ENCODE assay signal across 28 cellular contexts in genomic region chr3:135622657-135623056, GRCh38.
"Had no signal": no experiment of that assay in that cellular context is flagged by ENCODE, and none has a peak within 500 bp of the region (broad histone marks: within the 10 kb centered on the region; RNA-seq: fewer than 3 reads in every experiment).

No MANE protein-coding gene starts in this region.

- H3K9me3 ChIP-seq: adrenal gland, body of pancreas, colonic mucosa, esophagus squamous epithelium had no signal

- H3K4me3 ChIP-seq: adrenal gland, body of pancreas, colonic mucosa, esophagus squamous epithelium had no signal

- H3K4me1 Mint-ChIP-seq: activated CD4-positive, alpha-beta T cell treated with anti-CD3 and anti-CD28 coated beads for 36 hours; activated CD4-positive, alpha-beta T cell treated with anti-CD3 and anti-CD28 coated beads, Interleukin-2, amount 10 ng/mL, durations not matched to agents 24 days and 14 days; activated CD8-positive, alpha-beta memory T cell treated with anti-CD3 and anti-CD28 coated beads, Interleukin-2, amount 10 ng/mL, durations not matched to agents 7 days and 5 days; activated naive CD4-positive, alpha-beta T cell treated with anti-CD3 and anti-CD28 coated beads, Interleukin-2, amount 50 U/mL, for 24 hours; activated naive CD8-positive, alpha-beta T cell treated with anti-CD3 and anti-CD28 coated beads for 36 hours; activated naive CD8-positive, alpha-beta T cell treated with anti-CD3 and anti-CD28 coated beads, Interleukin-2, amount 50 U/mL, for 24 hours had no signal

- H3K27ac Mint-ChIP-seq: activated CD4-positive, alpha-beta memory T cell treated with anti-CD3 and anti-CD28 coated beads for 36 hours; activated CD4-positive, alpha-beta T cell treated with anti-CD3 and anti-CD28 coated beads for 36 hours; activated CD4-positive, alpha-beta T cell treated with anti-CD3 and anti-CD28 coated beads, Interleukin-2, amount 10 ng/mL, durations not matched to agents 24 days and 14 days; activated CD8-positive, alpha-beta memory T cell treated with anti-CD3 and anti-CD28 coated beads, Interleukin-2, amount 10 ng/mL, durations not matched to agents 7 days and 5 days; activated CD8-positive, alpha-beta T cell treated with anti-CD3 and anti-CD28 coated beads, Interleukin-2, amount 10 ng/mL, durations not matched to agents 7 days and 5 days; activated naive CD4-positive, alpha-beta T cell treated with anti-CD3 and anti-CD28 coated beads for 36 hours; activated naive CD4-positive, alpha-beta T cell treated with anti-CD3 and anti-CD28 coated beads, Interleukin-2, amount 50 U/mL, for 24 hours; activated naive CD8-positive, alpha-beta T cell treated with anti-CD3 and anti-CD28 coated beads for 36 hours; activated naive CD8-positive, alpha-beta T cell treated with anti-CD3 and anti-CD28 coated beads, Interleukin-2, amount 50 U/mL, for 24 hours; activated T-helper 1 cell treated with anti-CD3 and anti-CD28 coated beads, Interleukin-12 subunit alpha, Interleukin-12 subunit beta, Interleukin-2, Interleukin-4 antibody, amounts not matched to agents 30 ng/mL and 10 ng/mL and 1 ng/mL, durations not matched to agents 14 hours and 24 hours and 36 hours; activated T-helper 2 cell treated with anti-CD3 and anti-CD28 coated beads, Interferon-gamma antibody, Interleukin-2, Interleukin-4, amounts not matched to agents 10 μg/mL and 5 μg/mL and 100 μg/mL, durations not matched to agents 14 hours and 24 hours and 36 hours had no signal

- H3K4me3 Mint-ChIP-seq: activated CD4-positive, alpha-beta memory T cell treated with anti-CD3 and anti-CD28 coated beads for 36 hours; activated CD4-positive, alpha-beta T cell treated with anti-CD3 and anti-CD28 coated beads for 36 hours; activated CD4-positive, alpha-beta T cell treated with anti-CD3 and anti-CD28 coated beads, Interleukin-2, amount 10 ng/mL, durations not matched to agents 24 days and 14 days; activated CD8-positive, alpha-beta memory T cell treated with anti-CD3 and anti-CD28 coated beads, Interleukin-2, amount 10 ng/mL, durations not matched to agents 7 days and 5 days; activated CD8-positive, alpha-beta T cell treated with anti-CD3 and anti-CD28 coated beads, Interleukin-2, amount 10 ng/mL, durations not matched to agents 7 days and 5 days; activated naive CD4-positive, alpha-beta T cell treated with anti-CD3 and anti-CD28 coated beads for 36 hours; activated naive CD4-positive, alpha-beta T cell treated with anti-CD3 and anti-CD28 coated beads, Interleukin-2, amount 50 U/mL, for 24 hours; activated naive CD8-positive, alpha-beta T cell treated with anti-CD3 and anti-CD28 coated beads for 36 hours; activated naive CD8-positive, alpha-beta T cell treated with anti-CD3 and anti-CD28 coated beads, Interleukin-2, amount 50 U/mL, for 24 hours; activated T-helper 1 cell treated with anti-CD3 and anti-CD28 coated beads, Interleukin-12 subunit alpha, Interleukin-12 subunit beta, Interleukin-2, Interleukin-4 antibody, amounts not matched to agents 30 ng/mL and 10 ng/mL and 1 ng/mL, durations not matched to agents 14 hours and 24 hours and 36 hours had no signal

- DNase-seq: activated CD4-positive, alpha-beta memory T cell treated with anti-CD3 and anti-CD28 coated beads for 36 hours; activated CD4-positive, alpha-beta T cell treated with anti-CD3 and anti-CD28 coated beads for 36 hours; activated CD4-positive, CD25-positive, alpha-beta regulatory T cell; activated CD4-positive, CD25-positive, alpha-beta regulatory T cell treated with anti-CD3 and anti-CD28 coated beads, Interleukin-2, amount 50 U/mL, for 72 hours; activated CD8-positive, alpha-beta memory T cell treated with anti-CD3 and anti-CD28 coated beads, Interleukin-2, amount 10 ng/mL, durations not matched to agents 7 days and 5 days; activated CD8-positive, alpha-beta memory T cell treated with anti-CD3 and anti-CD28 coated beads, Interleukin-2, amount 50 U/mL, for 4 hours; activated CD8-positive, alpha-beta T cell treated with anti-CD3 and anti-CD28 coated beads, Interleukin-2, amount 10 ng/mL, durations not matched to agents 7 days and 5 days; activated effector memory CD4-positive, alpha-beta T cell treated with anti-CD3 and anti-CD28 coated beads, Interleukin-2, amount 50 U/mL, for 16 hours; activated naive CD4-positive, alpha-beta T cell treated with anti-CD3 and anti-CD28 coated beads for 36 hours; activated naive CD8-positive, alpha-beta T cell treated with anti-CD3 and anti-CD28 coated beads for 36 hours; activated naive CD8-positive, alpha-beta T cell treated with anti-CD3 and anti-CD28 coated beads, Interleukin-2, amount 50 U/mL, for 24 hours; activated T-cell treated with anti-CD3 and anti-CD28 coated beads, Interleukin-2, amount 50 U/mL, for 1 hour; activated T-cell treated with anti-CD3 and anti-CD28 coated beads, Interleukin-2, amount 50 U/mL, for 48 hours; adrenal gland; amygdala; aorta; body of pancreas; caudate nucleus; colonic mucosa; effector CD8-positive, alpha-beta T cell; esophagus squamous epithelium; foreskin melanocyte; T-helper 2 cell had no signal

- H3K27ac ChIP-seq: adrenal gland, body of pancreas, colonic mucosa, epithelial cell of prostate, esophagus squamous epithelium had no signal

- H3K27me3 Mint-ChIP-seq: activated CD4-positive, alpha-beta memory T cell treated with anti-CD3 and anti-CD28 coated beads for 36 hours; activated CD4-positive, alpha-beta T cell treated with anti-CD3 and anti-CD28 coated beads for 36 hours; activated CD4-positive, alpha-beta T cell treated with anti-CD3 and anti-CD28 coated beads, Interleukin-2, amount 10 ng/mL, durations not matched to agents 24 days and 14 days; activated CD8-positive, alpha-beta memory T cell treated with anti-CD3 and anti-CD28 coated beads, Interleukin-2, amount 10 ng/mL, durations not matched to agents 7 days and 5 days; activated naive CD4-positive, alpha-beta T cell treated with anti-CD3 and anti-CD28 coated beads, Interleukin-2, amount 50 U/mL, for 24 hours; activated naive CD8-positive, alpha-beta T cell treated with anti-CD3 and anti-CD28 coated beads for 36 hours; activated naive CD8-positive, alpha-beta T cell treated with anti-CD3 and anti-CD28 coated beads, Interleukin-2, amount 50 U/mL, for 24 hours had no signal

- H3K9me3 Mint-ChIP-seq: activated CD4-positive, alpha-beta memory T cell treated with anti-CD3 and anti-CD28 coated beads for 36 hours; activated CD4-positive, alpha-beta T cell treated with anti-CD3 and anti-CD28 coated beads, Interleukin-2, amount 10 ng/mL, durations not matched to agents 24 days and 14 days; activated naive CD4-positive, alpha-beta T cell treated with anti-CD3 and anti-CD28 coated beads for 36 hours; activated naive CD4-positive, alpha-beta T cell treated with anti-CD3 and anti-CD28 coated beads, Interleukin-2, amount 50 U/mL, for 24 hours; activated naive CD8-positive, alpha-beta T cell treated with anti-CD3 and anti-CD28 coated beads for 36 hours; activated naive CD8-positive, alpha-beta T cell treated with anti-CD3 and anti-CD28 coated beads, Interleukin-2, amount 50 U/mL, for 24 hours; activated T-helper 1 cell treated with anti-CD3 and anti-CD28 coated beads, Interleukin-12 subunit alpha, Interleukin-12 subunit beta, Interleukin-2, Interleukin-4 antibody, amounts not matched to agents 30 ng/mL and 10 ng/mL and 1 ng/mL, durations not matched to agents 14 hours and 24 hours and 36 hours; activated T-helper 2 cell treated with anti-CD3 and anti-CD28 coated beads, Interferon-gamma antibody, Interleukin-2, Interleukin-4, amounts not matched to agents 10 μg/mL and 5 μg/mL and 100 μg/mL, durations not matched to agents 14 hours and 24 hours and 36 hours had no signal

- H3K4me1 ChIP-seq: adrenal gland, body of pancreas, colonic mucosa, esophagus squamous epithelium had no signal

- H3K36me3 Mint-ChIP-seq: activated CD4-positive, alpha-beta memory T cell treated with anti-CD3 and anti-CD28 coated beads for 36 hours; activated CD8-positive, alpha-beta memory T cell treated with anti-CD3 and anti-CD28 coated beads, Interleukin-2, amount 10 ng/mL, durations not matched to agents 7 days and 5 days; activated naive CD4-positive, alpha-beta T cell treated with anti-CD3 and anti-CD28 coated beads, Interleukin-2, amount 50 U/mL, for 24 hours; activated naive CD8-positive, alpha-beta T cell treated with anti-CD3 and anti-CD28 coated beads for 36 hours had no signal

- H3K27me3 ChIP-seq: adrenal gland, body of pancreas, colonic mucosa, esophagus squamous epithelium had no signal

- H3K36me3 ChIP-seq: adrenal gland, colonic mucosa, esophagus squamous epithelium had no signal

- ATAC-seq: activated CD4-positive, alpha-beta T cell treated with anti-CD3 and anti-CD28 coated beads for 36 hours; activated CD8-positive, alpha-beta memory T cell treated with anti-CD3 and anti-CD28 coated beads, Interleukin-2, amount 10 ng/mL, durations not matched to agents 7 days and 5 days; activated CD8-positive, alpha-beta T cell treated with anti-CD3 and anti-CD28 coated beads, Interleukin-2, amount 10 ng/mL, durations not matched to agents 7 days and 5 days; activated naive CD8-positive, alpha-beta T cell treated with anti-CD3 and anti-CD28 coated beads, Interleukin-2, amount 50 U/mL, for 24 hours; body of pancreas had no signal
